In the genomic region with DNA sequence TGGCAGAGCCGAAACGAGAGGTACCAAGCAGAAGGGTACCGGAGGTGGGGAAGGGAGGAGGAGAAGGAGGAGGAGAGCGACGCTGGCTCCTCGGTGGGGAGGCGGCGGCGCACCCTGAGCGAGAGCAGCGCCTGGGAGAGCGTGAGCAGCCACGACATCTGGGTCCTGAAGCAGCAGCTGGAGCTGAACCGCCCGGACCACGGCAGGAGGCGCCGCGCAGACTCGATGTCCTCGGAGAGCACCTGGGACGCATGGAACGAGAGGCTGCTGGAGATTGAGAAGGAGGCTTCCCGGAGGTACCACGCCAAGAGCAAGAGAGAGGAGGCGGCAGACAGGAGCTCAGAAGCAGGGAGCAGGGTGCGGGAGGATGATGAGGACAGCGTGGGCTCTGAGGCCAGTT, we compare ENCODE assay signal across 24 cellular contexts. TPM values are rescaled to one million over a fixed set of nuclear protein-coding genes. Genes with fewer than 3 reads are reported as not detected.
DNase-seq lines count a peak whose midpoint lies in the region; TF ChIP-seq lines count a peak whose summit lies in the region.
"Had no signal": no experiment of that assay in that cellular context is flagged by ENCODE, and none has a peak within 500 bp of the region (broad histone marks: within the 10 kb centered on the region; RNA-seq: fewer than 3 reads in every experiment).

No MANE protein-coding gene starts in this region.

- no peaks in the 10 kb centered on the region for H3F3A ChIP-seq in MM.1S (ENCODE audit: insufficient read depth, low read length)

- no peaks in the 10 kb centered on the region for H3K9me2 ChIP-seq in MM.1S (replicated peaks; ENCODE audit: insufficient read depth, low read length)
- H3K9me2 ChIP-seq: SK-N-SH had no signal

- TF ChIP-seq CTCF in 22Rv1 (IDR thresholded peaks at IDR 0.05) (peak; percentile 4; the same call in 1 of the 2 replicates), dorsolateral prefrontal cortex (IDR thresholded peaks at IDR 0.05 in 54 of 56, conservative IDR thresholded peaks at IDR 0.05 in 2 of 56; ENCODE audit: low read depth in 1 of 56, partially characterized antibody in 56 of 56) (no peak), MM.1S (IDR thresholded peaks at IDR 0.05; ENCODE audit: low read length) (no peak)

- H3K27ac ChIP-seq in 22Rv1 (no peak overlapping the region), dorsolateral prefrontal cortex (peak overlapping the region in 46 of 59 donors; percentile 16 to 85 (median 58)), MM.1S (ENCODE audit: low read length) (no peak overlapping the region)
- H3K27ac ChIP-seq: A549; BLaER1 treated with 17β-estradiol and CSF1 and Interleukin-3, amounts not matched to agents 10 nM and 100 nM; KMS-11 had no signal

- no peaks in the 10 kb centered on the region for H4K20me1 ChIP-seq in MM.1S (ENCODE audit: insufficient read depth, low read length)
- H4K20me1 ChIP-seq: BLaER1 treated with 17β-estradiol and CSF1 and Interleukin-3, amounts not matched to agents 10 nM and 100 nM had no signal

- no peak overlapping the region for H3K4me2 ChIP-seq in MM.1S (ENCODE audit: low read depth, low read length)
- H3K4me2 ChIP-seq: A549; BLaER1 treated with 17β-estradiol and CSF1 and Interleukin-3, amounts not matched to agents 10 nM and 100 nM; GM23338; KMS-11; SK-N-SH had no signal

- H3K9ac ChIP-seq in MM.1S (ENCODE audit: low read length): no peak overlapping the region
- H3K9ac ChIP-seq: BLaER1 treated with 17β-estradiol and CSF1 and Interleukin-3, amounts not matched to agents 10 nM and 100 nM; KMS-11; SK-N-SH had no signal

- no peak overlapping the region for H2AFZ ChIP-seq in MM.1S (ENCODE audit: low read length)
- H2AFZ ChIP-seq: GM23338 had no signal

- no peaks in the 10 kb centered on the region for H3K9me3 ChIP-seq in MM.1S (replicated peaks; ENCODE audit: insufficient read depth, low read length)
- H3K9me3 ChIP-seq: A549, Caco-2, SK-N-SH had no signal

- intact Hi-C loops in dorsolateral prefrontal cortex (cut with DNase I): loop anchor here (5.0 kb wide), 2 partner anchors 59 to 96 kb away; partner anchors contain the start of gene POU2F1 (in 1 of the 2)
- intact Hi-C loops in posterior cingulate gyrus (cut with DNase I): loop anchor here (10.0 kb wide), 1 partner anchor 88 kb away; no protein-coding TSS in a partner anchor

- no peaks in the 10 kb centered on the region for H3K79me2 ChIP-seq in MM.1S (ENCODE audit: low read length)

- no peaks in the 10 kb centered on the region for H3K4me1 ChIP-seq in MM.1S (ENCODE audit: low read length)
- H3K4me1 ChIP-seq: A549, Caco-2 had no signal

- H3K4me3 ChIP-seq in H7 (ENCODE audit: insufficient read depth, low read depth, low read length): no peak overlapping the region
- H3K4me3 ChIP-seq in dorsolateral prefrontal cortex: peak overlapping the region in 11 of 59 donors; percentile 0 to 38 (median 22)
- H3K4me3 ChIP-seq in MM.1S (ENCODE audit: low read length): no peak overlapping the region
- H3K4me3 ChIP-seq: A549; BLaER1 treated with 17β-estradiol and CSF1 and Interleukin-3, amounts not matched to agents 10 nM and 100 nM; GM23338 had no signal

- H3K27me3 ChIP-seq in H7 (ENCODE audit: control insufficient read depth, insufficient read depth, low read length): peaks cover 2% of the 10 kb centered on the region
- H3K27me3 ChIP-seq in dorsolateral prefrontal cortex: peaks cover 0 to 7% (median 0%) of the 10 kb centered on the region in 45 donors
- no peaks in the 10 kb centered on the region for H3K27me3 ChIP-seq in MM.1S (replicated peaks; ENCODE audit: insufficient read depth, low read length)

- H3K36me3 ChIP-seq in H7 (replicated peaks; ENCODE audit: control insufficient read depth, insufficient read depth, low read length) (no peaks in the 10 kb centered on the region), MM.1S (replicated peaks; ENCODE audit: insufficient read depth, low read length) (no peaks in the 10 kb centered on the region)
- H3K36me3 ChIP-seq: BLaER1 treated with 17β-estradiol and CSF1 and Interleukin-3, amounts not matched to agents 10 nM and 100 nM had no signal

- peak; percentile 22 for DNase-seq in H7
- DNase-seq in dorsolateral prefrontal cortex: peak in 7 of 10 donors; percentile 29 to 74 (median 54)
- peak in 8 of 10 donors; percentile 32 to 89 (median 56) for DNase-seq in posterior cingulate gyrus
- DNase-seq in MM.1S: no peak
- no peak for DNase-seq in NCI-H187 (lab: John Stamatoyannopoulos, UW)
- no peak for DNase-seq in foreskin melanocyte
- DNase-seq: AML-193; Caco-2; CD8-positive, alpha-beta T cell; DND-41; HCEC 1CT; NCI-H1048; NCI-H1417; NCI-H187 treated with DMSO at 0.1 percent for 48 hours; NCI-H2107; NCI-H524; NCI-H774; PC-3; SK-N-SH had no signal

RNA-seq across cellular contexts. Expression of gene STYXL2, which starts 32.4 kb away (rescaled TPM):
- 0.07 and 0.24 TPM in 2 replicates for total RNA-seq in H7 (2014; rRNA removed; shearing (Covaris generic))
- total RNA-seq in dorsolateral prefrontal cortex: 1 to 10 TPM in 30 of 120 experiments, under 1 TPM in 90; 0.14 to 2.6 (median 0.71) TPM
- total RNA-seq: Caco-2; CD8-positive, alpha-beta T cell; PC-3 had no signal

RNA-seq across cellular contexts. Expression of gene GPA33, which starts 36.1 kb away (rescaled TPM):
- 0.59 and 0.69 TPM in 2 replicates for total RNA-seq in H7 (2014; rRNA removed; shearing (Covaris generic))
- 1 to 10 TPM in 1 of 120 experiments, under 1 TPM in 54, not detected in 65; 0.13 to 1.1 (median 0.28) TPM for total RNA-seq in dorsolateral prefrontal cortex
- total RNA-seq: Caco-2 had no signal

Comparison
In these comparisons a context has a peak if more than half of its experiments do, and no peak if none do; other contexts are left out.
1. H3K27ac ChIP-seq: peak in dorsolateral prefrontal cortex (46 of 59); none in 22Rv1 (single experiment) and MM.1S (single experiment).
2. DNase-seq: peak in H7 (single experiment), dorsolateral prefrontal cortex (7 of 10) and posterior cingulate gyrus (8 of 10); none in MM.1S (single experiment), NCI-H187 (0 of 2) and foreskin melanocyte (single experiment).